10 cellular contexts compared by ENCODE assay signal in the genomic region with DNA sequence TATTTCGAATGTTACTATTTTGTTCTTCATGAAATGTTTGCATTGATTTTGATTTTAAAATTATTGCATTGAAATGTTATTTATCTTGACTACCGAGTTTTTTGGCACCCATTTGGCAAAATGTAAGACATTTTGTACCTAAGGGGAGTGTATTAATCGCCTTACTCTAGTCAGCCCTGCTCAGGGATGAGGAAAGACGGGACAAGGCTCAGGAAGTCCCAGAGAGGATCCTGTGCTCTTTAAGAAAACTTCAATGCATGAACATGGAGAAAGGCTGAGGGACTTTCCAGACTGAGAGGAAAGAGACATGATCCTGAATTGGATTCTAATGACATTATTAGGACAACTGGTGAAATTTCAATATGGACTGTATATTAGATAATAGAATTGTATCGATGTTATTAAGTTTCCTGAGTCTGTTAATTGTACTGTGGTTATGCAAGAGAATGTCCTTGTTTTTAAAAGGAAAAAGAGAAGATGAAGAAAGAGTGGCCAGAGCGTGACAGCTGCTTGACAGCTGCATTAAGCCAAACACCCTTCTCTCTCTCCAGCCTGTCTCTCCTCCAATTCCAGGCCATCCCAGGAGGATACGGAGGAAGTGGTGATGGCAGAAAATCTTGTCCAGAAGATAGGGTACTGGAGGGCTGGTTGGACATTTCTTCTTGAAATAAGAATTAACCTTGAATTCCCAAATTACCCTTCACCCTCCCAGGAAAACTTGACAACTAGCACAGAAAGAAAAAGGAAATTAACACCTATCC.
DNase-seq lines count a peak whose midpoint lies in the region; ATAC-seq and TF ChIP-seq lines count a peak whose summit lies in the region.
"Had no signal": no experiment of that assay in that cellular context is flagged by ENCODE, and none has a peak within 500 bp of the region (broad histone marks: within the 10 kb centered on the region; RNA-seq: fewer than 3 reads in every experiment).

No MANE protein-coding gene starts in this region.

- DNase-seq in RWPE2 (ENCODE audit: low spot score) (no peak), fibroblast of pulmonary artery (ENCODE audit: low read depth) (peak; percentile 70), myocyte (ENCODE audit: low read depth) (peak; percentile 95), anterior cingulate cortex (lab: John Stamatoyannopoulos, UW) (no peak), CD1c-positive myeloid dendritic cell (ENCODE audit: extremely low spot score) (no peak), C1 segment of cervical spinal cord (lab: John Stamatoyannopoulos, UW) (no peak)
- DNase-seq: NCI-H2171; stimulated activated naive CD4-positive, alpha-beta T cell treated with Interleukin-2 at 50 U/mL for 16 hours had no signal

- H3K4me1 ChIP-seq in RWPE2 (ENCODE audit: insufficient read depth, poor library complexity, severe bottlenecking), result peaks cover 19% of the 10 kb centered on the region
- H3K4me1 ChIP-seq in urinary bladder (ENCODE audit: insufficient read depth), result no peaks in the 10 kb centered on the region

- peak; percentile 11; the same call in 1 of the 3 replicates for ATAC-seq in RWPE2 (ENCODE audit: low read depth)

- WGBS in urinary bladder, result 68% methylated on average over 7 of the region's 7 CpGs

- H3K27ac ChIP-seq in RWPE2 (ENCODE audit: poor library complexity, severe bottlenecking), result peak overlapping the region; percentile 62
- H3K27ac ChIP-seq in urinary bladder (ENCODE audit: low read depth), result peak overlapping the region; percentile 62
- H3K27ac ChIP-seq: neutrophil had no signal

- H3K27me3 ChIP-seq in RWPE2 (ENCODE audit: insufficient read depth, poor library complexity, severe bottlenecking), result no peaks in the 10 kb centered on the region

- H3K4me3 ChIP-seq in RWPE2 (ENCODE audit: severe bottlenecking) (no peak overlapping the region), fibroblast of pulmonary artery (replicated peaks; ENCODE audit: low read depth, low read length) (no peak overlapping the region), urinary bladder (ENCODE audit: low read depth, low read length) (no peak overlapping the region)

- no peak for TF ChIP-seq CTCF in RWPE2 (IDR thresholded peaks at IDR 0.05; ENCODE audit: poor library complexity, severe bottlenecking)
- TF ChIP-seq CTCF in fibroblast of pulmonary artery (IDR thresholded peaks at IDR 0.05; ENCODE audit: low read length, missing control alignments), result no peak

- no peaks in the 10 kb centered on the region for H3K9me3 ChIP-seq in RWPE2 (ENCODE audit: severe bottlenecking)
- H3K9me3 ChIP-seq: neutrophil had no signal

- H3K36me3 ChIP-seq in RWPE2 (ENCODE audit: low read depth) (no peaks in the 10 kb centered on the region), urinary bladder (ENCODE audit: insufficient read depth) (no peaks in the 10 kb centered on the region)
- H3K36me3 ChIP-seq: neutrophil had no signal

Comparison
In these comparisons a context has a peak if more than half of its experiments do, and no peak if none do; other contexts are left out.
1. DNase-seq: peak in fibroblast of pulmonary artery (single experiment) and myocyte (single experiment); none in RWPE2 (single experiment), anterior cingulate cortex (0 of 58), CD1c-positive myeloid dendritic cell (single experiment) and C1 segment of cervical spinal cord (0 of 14).